29 cellular contexts compared by ENCODE assay signal in the genomic region with DNA sequence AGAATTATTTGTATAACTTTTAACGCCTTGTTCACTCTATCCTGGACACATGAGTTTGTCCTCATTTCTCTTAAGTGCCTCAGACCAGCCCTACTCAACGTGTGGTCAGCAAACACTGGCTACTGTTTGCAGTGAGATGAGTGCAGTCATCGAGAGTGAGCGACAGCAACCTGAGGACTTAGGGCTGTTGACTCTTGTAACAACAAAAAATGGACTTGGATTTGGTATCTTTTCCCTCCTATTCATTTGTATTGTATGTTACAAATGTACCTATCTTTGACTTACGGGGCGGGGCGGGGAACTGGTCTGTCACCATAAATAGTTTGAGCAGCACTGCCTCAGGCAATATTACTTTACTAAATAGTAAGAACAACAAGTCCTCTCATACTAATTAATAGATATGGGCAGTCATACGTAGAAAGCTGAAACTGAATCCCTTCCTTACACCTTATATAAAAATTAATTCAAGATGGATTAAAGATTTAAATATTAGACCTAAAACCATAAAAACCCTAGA.
DNase-seq lines count a peak whose midpoint lies in the region; ATAC-seq and TF ChIP-seq lines count a peak whose summit lies in the region.
"Had no signal": no experiment of that assay in that cellular context is flagged by ENCODE, and none has a peak within 500 bp of the region (broad histone marks: within the 10 kb centered on the region; RNA-seq: fewer than 3 reads in every experiment).

No MANE protein-coding gene starts in this region.

- H3K9me3 ChIP-seq in hepatocyte (ENCODE audit: low read depth): no peaks in the 10 kb centered on the region
- H3K9me3 ChIP-seq: body of pancreas, ovary, right atrium auricular region, spleen had no signal

- TF ChIP-seq CTCF in hepatocyte (IDR thresholded peaks at IDR 0.05; ENCODE audit: poor library complexity): no peak
- no peak for TF ChIP-seq CTCF in type B pancreatic cell (conservative IDR thresholded peaks at IDR 0.05)

- H3K9me2 ChIP-seq in hepatocyte (replicated peaks; ENCODE audit: insufficient read depth): no peaks in the 10 kb centered on the region

- H3K4me2 ChIP-seq in hepatocyte: no peak overlapping the region

- H3K4me1 ChIP-seq in hepatocyte (ENCODE audit: insufficient read depth): peaks cover 11% of the 10 kb centered on the region

- H3K36me3 ChIP-seq in hepatocyte (replicated peaks; ENCODE audit: insufficient read depth, low read depth): peaks cover 5% of the 10 kb centered on the region
- H3K36me3 ChIP-seq: ovary, right atrium auricular region had no signal

- H3K27ac ChIP-seq in hepatocyte: peak overlapping the region; percentile 19
- H3K27ac ChIP-seq: body of pancreas, ovary, right atrium auricular region, spleen had no signal

- peaks cover 5% of the 10 kb centered on the region for H3K27me3 Mint-ChIP-seq in type B pancreatic cell
- H3K27me3 Mint-ChIP-seq: IgD-negative memory B cell; stimulated activated memory B cell treated with anti-CD40 and anti-IgM and Interleukin-4, amounts not matched to agents 10 μg/mL and 1 μg/mL and 100 μg/mL, for 72 hours had no signal

- DNase-seq in HuH-7 (ENCODE audit: low spot score) (peak; percentile 47), NCI-H748 (lab: John Stamatoyannopoulos, UW; ENCODE audit: unreplicated experiment) (peak; percentile 74), hepatocyte (ENCODE audit: low spot score) (no peak), type B pancreatic cell (ENCODE audit: extremely low spot score, unreplicated experiment) (no peak), foreskin melanocyte (no peak)
- DNase-seq: activated CD4-positive, alpha-beta T cell treated with anti-CD3 and anti-CD28 coated beads, Interleukin-2, amount 50 U/mL, for 1 hour; activated naive CD4-positive, alpha-beta T cell; activated T-cell treated with anti-CD3 and anti-CD28 coated beads, Interleukin-2, amount 50 U/mL, for 72 hours; body of pancreas; islet precursor cell; natural killer cell; NCI-H1092 treated with DMSO at 0.1 percent for 48 hours; NCI-H187; NCI-H446; NK-92 treated with Interleukin-12 subunit alpha and Interleukin-12 subunit beta, amount 100 ng/mL, for 24 hours; ovary; SIG-M5; spleen; stimulated activated CD4-positive, alpha-beta T cell treated with anti-CD3 and anti-CD28 coated beads, Interleukin-4, amount 100 ng/mL, for 1 hour; substantia nigra; T1000 had no signal

- H3K79me2 ChIP-seq in hepatocyte: peaks cover 46% of the 10 kb centered on the region

- H3K4me3 Mint-ChIP-seq in type B pancreatic cell: no peak overlapping the region
- H3K4me3 Mint-ChIP-seq: activated T-cell treated with anti-CD3 and anti-CD28 coated beads, Interleukin-2, amount 50 U/mL, for 72 hours; CD14-positive monocyte; IgD-negative memory B cell; natural killer cell; stimulated activated memory B cell treated with anti-CD40 and anti-IgM and Interleukin-4, amounts not matched to agents 10 μg/mL and 1 μg/mL and 100 μg/mL, for 72 hours had no signal

- H3K27me3 ChIP-seq in hepatocyte: no peaks in the 10 kb centered on the region
- H3K27me3 ChIP-seq: body of pancreas, ovary, right atrium auricular region, spleen had no signal

- H2AFZ ChIP-seq in hepatocyte: no peak overlapping the region

- H3K27ac Mint-ChIP-seq in type B pancreatic cell: peak overlapping the region; percentile 48
- H3K27ac Mint-ChIP-seq: activated T-cell treated with anti-CD3 and anti-CD28 coated beads, Interleukin-2, amount 50 U/mL, for 72 hours; CD14-positive monocyte; IgD-negative memory B cell; natural killer cell; stimulated activated memory B cell treated with anti-CD40 and anti-IgM and Interleukin-4, amounts not matched to agents 10 μg/mL and 1 μg/mL and 100 μg/mL, for 72 hours had no signal

- ATAC-seq in HG03135 (IDR thresholded peaks at IDR 0.05; ENCODE audit: unreplicated experiment): no peak
- ATAC-seq in HG02840 (IDR thresholded peaks at IDR 0.05; ENCODE audit: low FRiP score, unreplicated experiment): no peak
- no peak for ATAC-seq in GM21447 (IDR thresholded peaks at IDR 0.05; ENCODE audit: unreplicated experiment)
- ATAC-seq: activated T-cell treated with anti-CD3 and anti-CD28 coated beads, Interleukin-2, amount 50 U/mL, for 72 hours; body of pancreas; natural killer cell; Panc1; stimulated activated memory B cell treated with anti-CD40 and anti-IgM and Interleukin-4, amounts not matched to agents 10 μg/mL and 1 μg/mL and 100 μg/mL, for 72 hours had no signal

- H3K9me3 Mint-ChIP-seq in type B pancreatic cell: no peaks in the 10 kb centered on the region
- H3K9me3 Mint-ChIP-seq: IgD-negative memory B cell; natural killer cell; stimulated activated memory B cell treated with anti-CD40 and anti-IgM and Interleukin-4, amounts not matched to agents 10 μg/mL and 1 μg/mL and 100 μg/mL, for 72 hours had no signal

- peaks cover 25% of the 10 kb centered on the region for H3K4me1 Mint-ChIP-seq in type B pancreatic cell (ENCODE audit: unreplicated experiment)

- no peak overlapping the region for H3K4me3 ChIP-seq in hepatocyte
- H3K4me3 ChIP-seq: body of pancreas, ovary, right atrium auricular region, spleen had no signal

- 74% methylated on average over 8 of the region's 8 CpGs for WGBS in hepatocyte (ENCODE audit: low lambda C conversion rate, missing lambda C conversion rate)

- H3K36me3 Mint-ChIP-seq in type B pancreatic cell: peaks cover 69% of the 10 kb centered on the region

- no peaks in the 10 kb centered on the region for H4K20me1 ChIP-seq in hepatocyte (ENCODE audit: insufficient read depth, poor library complexity, severe bottlenecking)

Comparison
In these comparisons a context has a peak if more than half of its experiments do, and no peak if none do; other contexts are left out.
1. DNase-seq: peak in HuH-7 (single experiment) and NCI-H748 (single experiment); none in hepatocyte (single experiment), type B pancreatic cell (single experiment) and foreskin melanocyte (single experiment).